In the genomic region with DNA sequence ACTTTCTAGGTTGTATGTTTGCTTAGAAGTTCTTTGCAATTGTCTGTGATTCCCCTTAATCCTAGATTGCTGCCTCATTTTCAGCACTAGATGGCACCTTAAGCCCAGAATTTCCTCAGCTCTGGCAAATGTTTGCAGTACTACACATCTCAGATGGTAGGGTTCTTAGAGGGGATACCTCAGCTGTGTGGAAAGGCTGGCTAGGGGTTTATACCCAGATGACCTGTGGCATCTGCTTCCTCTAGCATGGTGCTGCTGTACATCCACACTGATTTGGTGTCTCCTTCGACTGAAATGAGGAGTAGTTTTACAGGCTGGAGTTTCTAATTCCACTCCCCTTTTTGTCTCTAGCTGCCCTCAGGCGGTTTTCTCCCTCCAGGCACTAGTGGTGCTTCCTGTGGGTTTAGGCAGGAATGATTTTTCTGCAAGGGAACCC, we compare ENCODE assay signal across 9 cellular contexts. TPM values are rescaled to one million over a fixed set of nuclear protein-coding genes. Genes with fewer than 3 reads are reported as not detected.
DNase-seq lines count a peak whose midpoint lies in the region; ATAC-seq, FAIRE-seq and TF ChIP-seq lines count a peak whose summit lies in the region.
"Had no signal": no experiment of that assay in that cellular context is flagged by ENCODE, and none has a peak within 500 bp of the region (broad histone marks: within the 10 kb centered on the region; RNA-seq: fewer than 3 reads in every experiment).

No MANE protein-coding gene starts in this region.

- intact Hi-C loops in prostate gland (cut with DNase I) = no loop called here

- H3K4me3 Mint-ChIP-seq in naive thymus-derived CD8-positive, alpha-beta T cell = no peak overlapping the region
- no peak overlapping the region for H3K4me3 Mint-ChIP-seq in effector memory CD8-positive, alpha-beta T cell
- H3K4me3 Mint-ChIP-seq: memory B cell had no signal

- TF ChIP-seq CTCF in D721Med (IDR thresholded peaks at IDR 0.05; ENCODE audit: insufficient read depth, missing control alignments) (peak; percentile 78), LNCAP (IDR thresholded peaks at IDR 0.05) (peak; percentile 65), SU-DHL-6 (IDR thresholded peaks at IDR 0.05; ENCODE audit: insufficient read depth, low read length, poor library complexity, severe bottlenecking) (peak; percentile 16), prostate gland (IDR thresholded peaks at IDR 0.05) (no peak)

- no peaks in the 10 kb centered on the region for H3K4me1 Mint-ChIP-seq in naive thymus-derived CD8-positive, alpha-beta T cell
- H3K4me1 Mint-ChIP-seq in effector memory CD8-positive, alpha-beta T cell (ENCODE audit: low read depth in 2 of 2) = no peaks in the 10 kb centered on the region
- H3K4me1 Mint-ChIP-seq: memory B cell had no signal

- POLR2A ChIA-PET in naive thymus-derived CD8-positive, alpha-beta T cell (lab: Charles Lee) = no interaction called here

- 35% methylated on average over 2 of the region's 2 CpGs for WGBS in prostate gland

- no peak overlapping the region for H3K4me2 ChIP-seq in SU-DHL-6 (ENCODE audit: low read depth, low read length, poor library complexity, severe bottlenecking)

- no peak overlapping the region for H3K27ac Mint-ChIP-seq in naive thymus-derived CD8-positive, alpha-beta T cell
- H3K27ac Mint-ChIP-seq in effector memory CD8-positive, alpha-beta T cell = no peak overlapping the region
- H3K27ac Mint-ChIP-seq: memory B cell had no signal

- no peaks in the 10 kb centered on the region for H4K20me1 ChIP-seq in SU-DHL-6 (ENCODE audit: low read depth, low read length)

- no peak overlapping the region for H3K9ac ChIP-seq in SU-DHL-6 (ENCODE audit: low read length)

- no peak for TF ChIP-seq POLR2A in prostate gland (IDR thresholded peaks at IDR 0.05)

- H2AFZ ChIP-seq in SU-DHL-6 (ENCODE audit: low read depth, low read length, severe bottlenecking) = no peak overlapping the region

- peaks cover 0 to 32% (median 10%) of the 10 kb centered on the region in 9 donors for H3K9me3 Mint-ChIP-seq in naive thymus-derived CD8-positive, alpha-beta T cell
- peaks cover 0 to 4% of the 10 kb centered on the region in 2 donors for H3K9me3 Mint-ChIP-seq in effector memory CD8-positive, alpha-beta T cell

- peak; percentile 80 for FAIRE-seq in D721Med (lab: Jason Lieb, UNC)

- H3K79me2 ChIP-seq in SU-DHL-6 (ENCODE audit: insufficient read depth, low read length) = no peaks in the 10 kb centered on the region

- peaks cover 0 to 30% (median 17%) of the 10 kb centered on the region in 3 donors for H3K36me3 Mint-ChIP-seq in naive thymus-derived CD8-positive, alpha-beta T cell
- peaks cover under 1% of the 10 kb centered on the region for H3K36me3 Mint-ChIP-seq in effector memory CD8-positive, alpha-beta T cell (ENCODE audit: insufficient read depth)

- peaks cover 0 to 21% (median 2%) of the 10 kb centered on the region in 5 donors for H3K27me3 Mint-ChIP-seq in naive thymus-derived CD8-positive, alpha-beta T cell
- peaks cover 0 to 12% of the 10 kb centered on the region in 2 donors for H3K27me3 Mint-ChIP-seq in effector memory CD8-positive, alpha-beta T cell

- H3K4me3 ChIP-seq in SU-DHL-6 (ENCODE audit: insufficient read depth, low read length, poor library complexity, severe bottlenecking) (no peak overlapping the region), prostate gland (no peak overlapping the region)

- no peaks in the 10 kb centered on the region for H3K36me3 ChIP-seq in SU-DHL-6 (ENCODE audit: low read length)
- no peaks in the 10 kb centered on the region for H3K36me3 ChIP-seq in prostate gland

- H3K27ac ChIP-seq in SU-DHL-6 (ENCODE audit: low read depth, low read length) (no peak overlapping the region), prostate gland (no peak overlapping the region)

- H3K4me1 ChIP-seq in prostate gland (replicated peaks) = no peaks in the 10 kb centered on the region

- no peaks in the 10 kb centered on the region for H3K9me2 ChIP-seq in SU-DHL-6 (replicated peaks; ENCODE audit: insufficient read depth, low read length)

- H3K27me3 ChIP-seq in SU-DHL-6 (ENCODE audit: low read length) = no peaks in the 10 kb centered on the region
- no peaks in the 10 kb centered on the region for H3K27me3 ChIP-seq in prostate gland (replicated peaks; ENCODE audit: insufficient read depth)

- H3K9me3 ChIP-seq in SU-DHL-6 (ENCODE audit: insufficient read depth, low read length) (no peaks in the 10 kb centered on the region), prostate gland (no peaks in the 10 kb centered on the region)

- DNase-seq in D721Med (ENCODE audit: insufficient read length, low spot score) (no peak), islet precursor cell (peak; percentile 65), prostate gland (ENCODE audit: low spot score) (no peak)
- DNase-seq in naive thymus-derived CD8-positive, alpha-beta T cell = no peak
- DNase-seq in effector memory CD8-positive, alpha-beta T cell = no peak

- no peaks in the 10 kb centered on the region for H3F3A ChIP-seq in SU-DHL-6 (ENCODE audit: insufficient read depth)

- peak; percentile 70 for ATAC-seq in GM21367 (IDR thresholded peaks at IDR 0.05; ENCODE audit: unreplicated experiment)
- ATAC-seq in naive thymus-derived CD8-positive, alpha-beta T cell = no peak
- ATAC-seq in effector memory CD8-positive, alpha-beta T cell (replicated peaks) = no peak

RNA-seq across cellular contexts. Expression of a gene that starts 23.5 kb away (rescaled TPM):
- not detected for total RNA-seq in naive thymus-derived CD8-positive, alpha-beta T cell
- not detected for polyA plus RNA-seq in naive thymus-derived CD8-positive, alpha-beta T cell
- 1 to 10 TPM in 1 of 2 donors, not detected in 1; 1.4 TPM for total RNA-seq in prostate gland

Comparison
In these comparisons a context has a peak if more than half of its experiments do, and no peak if none do; other contexts are left out.
1. CTCF ChIP-seq: peak in D721Med (single experiment), LNCAP (single experiment) and SU-DHL-6 (single experiment); none in prostate gland (0 of 4).